In genomic region chr14:24095196-24096068, GRCh38 we compare ENCODE assay signal across 1 cellular context.
TF ChIP-seq lines count a peak whose summit lies in the region.

No MANE protein-coding gene starts in this region.

TF ChIP-seq in K562, 482 proteins besides CTCF, POLR2A, EP300 and RAD21 (continued from another document):
- TF ChIP-seq ZNF277 (CRISPR knock-in tag; IDR thresholded peaks at IDR 0.05; ENCODE audit: borderline replicate concordance) (no peak), ZNF354B (CRISPR knock-in tag; IDR thresholded peaks at IDR 0.05) (no peak), ZNF707 (CRISPR knock-in tag; conservative IDR thresholded peaks at IDR 0.05) (no peak), BHLHE40 (IDR thresholded peaks at IDR 0.05; ENCODE audit: low read length) (peak; percentile 78), EWSR1 (IDR thresholded peaks at IDR 0.05; ENCODE audit: borderline replicate concordance, low read depth, partially characterized antibody) (no peak), ZNF165 (CRISPR knock-in tag; IDR thresholded peaks at IDR 0.05; ENCODE audit: borderline replicate concordance) (no peak), IFI16 (CRISPR knock-in tag; IDR thresholded peaks at IDR 0.05) (no peak), ERF (CRISPR knock-in tag; IDR thresholded peaks at IDR 0.05) (no peak), NCOA2 (IDR thresholded peaks at IDR 0.05; ENCODE audit: partially characterized antibody in 2 of 2) (no peak), TRIM28 (IDR thresholded peaks at IDR 0.05) (no peak), ZNF764 (CRISPR knock-in tag; IDR thresholded peaks at IDR 0.05; ENCODE audit: low read depth) (no peak), ZNF174 (CRISPR knock-in tag; IDR thresholded peaks at IDR 0.05) (no peak), U2AF1 (optimal IDR thresholded peaks at IDR 0.05; ENCODE audit: low read depth, low read length) (no peak), SMAD3 (CRISPR knock-in tag; conservative IDR thresholded peaks at IDR 0.05) (no peak), KAT8 (IDR thresholded peaks at IDR 0.05; ENCODE audit: low read depth) (no peak), NFXL1 (CRISPR knock-in tag; IDR thresholded peaks at IDR 0.05) (no peak), NR1H2 (CRISPR knock-in tag; IDR thresholded peaks at IDR 0.05) (no peak), CC2D1A (IDR thresholded peaks at IDR 0.05) (no peak), SMARCA5 (IDR thresholded peaks at IDR 0.05) (no peak), PTRF (tag; IDR thresholded peaks at IDR 0.05) (no peak), SP1 (CRISPR knock-in tag; IDR thresholded peaks at IDR 0.05) (no peak), ZNF41 (CRISPR knock-in tag; conservative IDR thresholded peaks at IDR 0.05) (no peak), ETS2 (tag; IDR thresholded peaks at IDR 0.05; ENCODE audit: borderline replicate concordance, poor library complexity, severe bottlenecking) (no peak), RBM39 (optimal IDR thresholded peaks at IDR 0.05; ENCODE audit: low read depth, low read length) (peak; percentile 52), DMBX1 (CRISPR knock-in tag; IDR thresholded peaks at IDR 0.05; ENCODE audit: borderline replicate concordance) (no peak), GATAD2A (IDR thresholded peaks at IDR 0.05) (no peak), ZNF175 (CRISPR knock-in tag; IDR thresholded peaks at IDR 0.05; ENCODE audit: low read depth) (no peak), HMG20A (CRISPR knock-in tag; conservative IDR thresholded peaks at IDR 0.05) (no peak), SIN3A (IDR thresholded peaks at IDR 0.05; ENCODE audit: borderline replicate concordance in 2 of 2, control insufficient read depth in 1 of 2, low read depth in 2 of 2, low read length in 2 of 2) (peak in 1 of 2 experiments; percentile 74; a peak in 1 of 4 replicates), BMI1 (IDR thresholded peaks at IDR 0.05; ENCODE audit: low read length) (no peak), ZNF224 (CRISPR knock-in tag; IDR thresholded peaks at IDR 0.05) (no peak), ETV6 (IDR thresholded peaks at IDR 0.05; ENCODE audit: borderline replicate concordance in 1 of 2, low read depth in 2 of 2, low read length in 1 of 2) (no peak), ETV6 (CRISPR knock-in tag; IDR thresholded peaks at IDR 0.05; ENCODE audit: borderline replicate concordance) (no peak), HNRNPL (IDR thresholded peaks at IDR 0.05; ENCODE audit: low read depth, low read length) (no peak), NFRKB (IDR thresholded peaks at IDR 0.05; ENCODE audit: low read depth) (peak; percentile 28; the same call in 1 of the 2 replicates), NCOA6 (IDR thresholded peaks at IDR 0.05) (no peak), ZNF408 (CRISPR knock-in tag; IDR thresholded peaks at IDR 0.05; ENCODE audit: low read depth) (no peak), THRB (CRISPR knock-in tag; conservative IDR thresholded peaks at IDR 0.05) (no peak), PCBP1 (IDR thresholded peaks at IDR 0.05; ENCODE audit: low read depth, low read length, poor library complexity, severe bottlenecking) (no peak), BRD9 (IDR thresholded peaks at IDR 0.05; ENCODE audit: low read depth, partially characterized antibody) (peak; percentile 32), ZNF12 (CRISPR knock-in tag; IDR thresholded peaks at IDR 0.05) (no peak), TAF7 (tag; IDR thresholded peaks at IDR 0.05) (peak; percentile 44; the same call in 1 of the 2 replicates), ZNF274 (IDR thresholded peaks at IDR 0.05; ENCODE audit: borderline replicate concordance, low read depth, low read length) (no peak), ATF1 (CRISPR knock-in tag; IDR thresholded peaks at IDR 0.05) (no peak), ATF1 (tag; IDR thresholded peaks at IDR 0.05) (no peak), CCNT2 (IDR thresholded peaks at IDR 0.05; ENCODE audit: borderline replicate concordance, extremely low read depth, insufficient read length, low read depth, low read length) (no peak), TEAD2 (tag; IDR thresholded peaks at IDR 0.05) (no peak), SETDB1 (IDR thresholded peaks at IDR 0.05; ENCODE audit: low read length) (no peak), ARID1B (IDR thresholded peaks at IDR 0.05) (0 out of 2 replicates have a peak, but pooled peaks have one; percentile 17)
- TF ChIP-seq, protein P1, sequence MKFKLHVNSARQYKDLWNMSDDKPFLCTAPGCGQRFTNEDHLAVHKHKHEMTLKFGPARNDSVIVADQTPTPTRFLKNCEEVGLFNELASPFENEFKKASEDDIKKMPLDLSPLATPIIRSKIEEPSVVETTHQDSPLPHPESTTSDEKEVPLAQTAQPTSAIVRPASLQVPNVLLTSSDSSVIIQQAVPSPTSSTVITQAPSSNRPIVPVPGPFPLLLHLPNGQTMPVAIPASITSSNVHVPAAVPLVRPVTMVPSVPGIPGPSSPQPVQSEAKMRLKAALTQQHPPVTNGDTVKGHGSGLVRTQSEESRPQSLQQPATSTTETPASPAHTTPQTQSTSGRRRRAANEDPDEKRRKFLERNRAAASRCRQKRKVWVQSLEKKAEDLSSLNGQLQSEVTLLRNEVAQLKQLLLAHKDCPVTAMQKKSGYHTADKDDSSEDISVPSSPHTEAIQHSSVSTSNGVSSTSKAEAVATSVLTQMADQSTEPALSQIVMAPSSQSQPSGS (CRISPR knock-in tag; IDR thresholded peaks at IDR 0.05), result no peak
- TF ChIP-seq, protein P2, sequence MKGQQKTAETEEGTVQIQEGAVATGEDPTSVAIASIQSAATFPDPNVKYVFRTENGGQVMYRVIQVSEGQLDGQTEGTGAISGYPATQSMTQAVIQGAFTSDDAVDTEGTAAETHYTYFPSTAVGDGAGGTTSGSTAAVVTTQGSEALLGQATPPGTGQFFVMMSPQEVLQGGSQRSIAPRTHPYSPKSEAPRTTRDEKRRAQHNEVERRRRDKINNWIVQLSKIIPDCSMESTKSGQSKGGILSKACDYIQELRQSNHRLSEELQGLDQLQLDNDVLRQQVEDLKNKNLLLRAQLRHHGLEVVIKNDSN (CRISPR knock-in tag; IDR thresholded peaks at IDR 0.05), result peak; percentile 95
- TF ChIP-seq, protein P3, sequence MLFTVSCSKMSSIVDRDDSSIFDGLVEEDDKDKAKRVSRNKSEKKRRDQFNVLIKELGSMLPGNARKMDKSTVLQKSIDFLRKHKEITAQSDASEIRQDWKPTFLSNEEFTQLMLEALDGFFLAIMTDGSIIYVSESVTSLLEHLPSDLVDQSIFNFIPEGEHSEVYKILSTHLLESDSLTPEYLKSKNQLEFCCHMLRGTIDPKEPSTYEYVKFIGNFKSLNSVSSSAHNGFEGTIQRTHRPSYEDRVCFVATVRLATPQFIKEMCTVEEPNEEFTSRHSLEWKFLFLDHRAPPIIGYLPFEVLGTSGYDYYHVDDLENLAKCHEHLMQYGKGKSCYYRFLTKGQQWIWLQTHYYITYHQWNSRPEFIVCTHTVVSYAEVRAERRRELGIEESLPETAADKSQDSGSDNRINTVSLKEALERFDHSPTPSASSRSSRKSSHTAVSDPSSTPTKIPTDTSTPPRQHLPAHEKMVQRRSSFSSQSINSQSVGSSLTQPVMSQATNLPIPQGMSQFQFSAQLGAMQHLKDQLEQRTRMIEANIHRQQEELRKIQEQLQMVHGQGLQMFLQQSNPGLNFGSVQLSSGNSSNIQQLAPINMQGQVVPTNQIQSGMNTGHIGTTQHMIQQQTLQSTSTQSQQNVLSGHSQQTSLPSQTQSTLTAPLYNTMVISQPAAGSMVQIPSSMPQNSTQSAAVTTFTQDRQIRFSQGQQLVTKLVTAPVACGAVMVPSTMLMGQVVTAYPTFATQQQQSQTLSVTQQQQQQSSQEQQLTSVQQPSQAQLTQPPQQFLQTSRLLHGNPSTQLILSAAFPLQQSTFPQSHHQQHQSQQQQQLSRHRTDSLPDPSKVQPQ (CRISPR knock-in tag; IDR thresholded peaks at IDR 0.05; ENCODE audit: borderline replicate concordance), result no peak
TF ChIP-seq in K562: peak in this region for 67.
